In genomic region chr19:5048091-5048726, GRCh38 we compare ENCODE assay signal across 8 cellular contexts.
DNase-seq lines count a peak whose midpoint lies in the region; ATAC-seq and TF ChIP-seq lines count a peak whose summit lies in the region.

No MANE protein-coding gene starts in this region.

- H3K27ac ChIP-seq in temporal lobe (ENCODE audit: low read depth, low read length): peak overlapping the region; percentile 76

- no peak for ATAC-seq in GM19452 (IDR thresholded peaks at IDR 0.05; ENCODE audit: unreplicated experiment)

- TF ChIP-seq CTCF in fibroblast of villous mesenchyme (IDR thresholded peaks at IDR 0.05; ENCODE audit: insufficient read depth, low read depth, low read length): peak; percentile 97

- H3K4me3 ChIP-seq in fibroblast of villous mesenchyme (ENCODE audit: low read depth, low read length): no peak overlapping the region

- DNase-seq in COR-L47 (lab: John Stamatoyannopoulos, UW) (peak; percentile 47), HT1080 (ENCODE audit: low read depth) (peak; percentile 61), RPMI8226 (peak; percentile 17), fibroblast of villous mesenchyme (ENCODE audit: low read depth) (peak; percentile 77), nucleus accumbens (lab: John Stamatoyannopoulos, UW) (peak in 52 of 56 donors; percentile 25 to 89 (median 67))
- DNase-seq in activated T-helper 9 cell treated with anti-CD3 and anti-CD28 coated beads, Interleukin-2, amount 50 U/mL, for 16 hours (ENCODE audit: low read depth): peak; percentile 21

Comparison
In these comparisons a context has a peak if more than half of its experiments do, and no peak if none do; other contexts are left out.
1. DNase-seq: peak in every context shown above with its lines; median percentile 77 in fibroblast of villous mesenchyme; 67 in nucleus accumbens; 61 in HT1080; 47 in COR-L47; 21 in activated T-helper 9 cell treated with anti-CD3 and anti-CD28 coated beads, Interleukin-2, amount 50 U/mL, for 16 hours; 17 in RPMI8226.